18 cellular contexts compared by ENCODE assay signal in genomic region chr16:5642034-5642433, GRCh38.
DNase-seq lines count a peak whose midpoint lies in the region; ATAC-seq and TF ChIP-seq lines count a peak whose summit lies in the region.
"Had no signal": no experiment of that assay in that cellular context is flagged by ENCODE, and none has a peak within 500 bp of the region (broad histone marks: within the 10 kb centered on the region; RNA-seq: fewer than 3 reads in every experiment).

No MANE protein-coding gene starts in this region.

- no peak overlapping the region for H3K27ac ChIP-seq in thyroid gland
- H3K27ac ChIP-seq: C4-2B had no signal

- H3K27me3 ChIP-seq in thyroid gland, result no peaks in the 10 kb centered on the region

- WGBS in thyroid gland, 2 donors, result 17 to 39% methylated on average over 6 of the region's 6 CpGs

- no peaks in the 10 kb centered on the region for H3K36me3 ChIP-seq in mucosa of descending colon (ENCODE audit: low read depth)
- no peaks in the 10 kb centered on the region for H3K36me3 ChIP-seq in thyroid gland

- no peaks in the 10 kb centered on the region for H3K27me3 Mint-ChIP-seq in chondrocyte (ENCODE audit: low read depth)
- H3K27me3 Mint-ChIP-seq: CD4-positive, alpha-beta T cell had no signal

- in situ Hi-C loops in Caki2 (cut with HindIII; ENCODE audit: low pct_unique_long_range_greater_than_20kb, low sequenced_read_pairs), result no loop called here

- H3K4me1 Mint-ChIP-seq in chondrocyte (ENCODE audit: low read depth), result no peaks in the 10 kb centered on the region

- no peak overlapping the region for H3K4me3 Mint-ChIP-seq in chondrocyte (ENCODE audit: unreplicated experiment)
- H3K4me3 Mint-ChIP-seq: CD4-positive, alpha-beta T cell; HFFc6 had no signal

- peak; percentile 39 for DNase-seq in Caki2 (ENCODE audit: low read depth)
- peak; percentile 83 for DNase-seq in kidney glomerular epithelial cell (lab: John Stamatoyannopoulos, UW)
- no peak for DNase-seq in mucosa of descending colon
- DNase-seq in thyroid gland, result peak; percentile 10 to 11
- DNase-seq in NCI-H1694 (lab: John Stamatoyannopoulos, UW), result no peak
- no peak for DNase-seq in chondrocyte (ENCODE audit: low spot score)
- DNase-seq: ACHN; Caco-2; CD4-positive, alpha-beta T cell; DMS153; GDM1; GOT3; H7; HFFc6; IMR-90 had no signal

- no peaks in the 10 kb centered on the region for H3K36me3 Mint-ChIP-seq in chondrocyte (ENCODE audit: low read depth)

- H3K27ac Mint-ChIP-seq in chondrocyte (ENCODE audit: unreplicated experiment), result no peak overlapping the region
- H3K27ac Mint-ChIP-seq: CD4-positive, alpha-beta T cell; HFFc6 had no signal

- peak; percentile 25 for ATAC-seq in mucosa of descending colon
- no peak for ATAC-seq in GM21737 (IDR thresholded peaks at IDR 0.05; ENCODE audit: unreplicated experiment)
- ATAC-seq: HCT116 had no signal

- peaks cover 3% of the 10 kb centered on the region for H3K9me3 Mint-ChIP-seq in chondrocyte (ENCODE audit: low read depth)
- H3K9me3 Mint-ChIP-seq: CD4-positive, alpha-beta T cell had no signal

- TF ChIP-seq CTCF in mucosa of descending colon (IDR thresholded peaks at IDR 0.05) (no peak), thyroid gland (IDR thresholded peaks at IDR 0.05) (no peak), chondrocyte (IDR thresholded peaks at IDR 0.05) (no peak)

- H3K4me3 ChIP-seq in mucosa of descending colon (no peak overlapping the region), thyroid gland (replicated peaks in 1 of 3) (no peak overlapping the region)

- intact Hi-C loops in mucosa of descending colon (cut with DNase I, micrococcal nuclease), result no loop called here
- intact Hi-C loops in thyroid gland (cut with DNase I), result no loop called here

- TF ChIP-seq POLR2A in thyroid gland (IDR thresholded peaks at IDR 0.05), result no peak

- H3K4me1 ChIP-seq in mucosa of descending colon (ENCODE audit: low read depth) (no peaks in the 10 kb centered on the region), thyroid gland (peaks cover 0 to 6% of the 10 kb centered on the region in 2 donors)
- H3K4me1 ChIP-seq: Caco-2 had no signal

- H3K9me3 ChIP-seq in mucosa of descending colon, result no peaks in the 10 kb centered on the region
- H3K9me3 ChIP-seq in thyroid gland, result no peaks in the 10 kb centered on the region
- H3K9me3 ChIP-seq: Caco-2 had no signal

Comparison
In these comparisons a context has a peak if more than half of its experiments do, and no peak if none do; other contexts are left out.
1. DNase-seq: peak in Caki2 (single experiment), kidney glomerular epithelial cell (single experiment) and thyroid gland (2 of 2); none in mucosa of descending colon (0 of 3), NCI-H1694 (single experiment) and chondrocyte (single experiment).